Comparison of ENCODE assay signal across 12 cellular contexts in the genomic region with DNA sequence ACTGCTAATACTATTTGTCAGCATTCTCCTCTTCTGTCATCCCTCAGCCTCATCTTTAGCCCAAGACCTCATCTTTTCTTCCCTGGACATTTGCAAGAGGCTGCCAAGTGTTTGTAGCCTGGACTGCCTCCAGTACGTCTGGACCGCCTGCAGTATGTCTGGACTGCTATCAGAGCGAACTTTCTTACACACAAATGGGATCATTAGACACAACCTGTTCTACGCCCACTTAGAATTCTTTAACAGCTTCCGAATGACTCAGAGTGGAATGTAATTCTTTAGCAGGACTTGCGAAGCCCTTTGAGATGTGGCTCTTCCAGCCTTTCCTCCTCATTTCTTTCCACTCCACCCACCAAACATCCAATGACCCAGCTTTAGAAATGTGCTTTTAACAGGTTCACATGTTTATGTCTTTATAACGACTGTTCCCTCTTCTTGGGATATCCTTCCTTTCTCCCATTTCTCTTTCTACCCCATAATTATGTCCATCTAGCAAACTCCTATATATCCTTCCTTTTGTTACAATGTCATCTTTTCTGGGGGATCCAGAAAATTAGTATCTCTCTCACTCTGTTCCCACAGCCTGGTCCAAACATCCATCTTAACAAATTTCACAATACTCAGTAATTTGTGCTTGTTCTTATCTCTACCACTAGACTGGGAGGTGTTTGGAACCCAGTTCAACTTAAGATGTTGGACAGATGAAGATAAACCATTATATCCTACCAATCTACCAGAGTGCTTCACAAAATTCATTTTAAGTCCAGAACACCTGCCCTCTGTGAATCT.
DNase-seq lines count a peak whose midpoint lies in the region; FAIRE-seq and TF ChIP-seq lines count a peak whose summit lies in the region.
"Had no signal": no experiment of that assay in that cellular context is flagged by ENCODE, and none has a peak within 500 bp of the region (broad histone marks: within the 10 kb centered on the region; RNA-seq: fewer than 3 reads in every experiment).

No MANE protein-coding gene starts in this region.

- no peaks in the 10 kb centered on the region for H3K9me3 Mint-ChIP-seq in brain
- H3K9me3 Mint-ChIP-seq: central memory CD8-positive, alpha-beta T cell had no signal

- TF ChIP-seq CTCF in brain (conservative IDR thresholded peaks at IDR 0.05) = no peak
- TF ChIP-seq CTCF in testis (IDR thresholded peaks at IDR 0.05) = no peak

- DNase-seq in HT-29 (ENCODE audit: low spot score) (peak; percentile 30), kidney glomerular epithelial cell (lab: John Stamatoyannopoulos, UW) (peak; percentile 31), testis (peak; percentile 52), activated gamma-delta T cell (lab: John Stamatoyannopoulos, UW) (no peak), Kasumi-1 (lab: John Stamatoyannopoulos, UW) (no peak), GM12891 (ENCODE audit: insufficient read length, low spot score) (no peak)
- DNase-seq: activated CD4-positive, alpha-beta T cell treated with anti-CD3 and anti-CD28 coated beads for 1 hour; H7; NCI-H69 had no signal

- H3K4me1 Mint-ChIP-seq in brain = peaks cover 33% of the 10 kb centered on the region

- H3K4me1 ChIP-seq in testis = peaks cover 3% of the 10 kb centered on the region

- peak overlapping the region in 1 of 5 experiments; percentile 11 for H3K4me3 Mint-ChIP-seq in brain
- H3K4me3 Mint-ChIP-seq: central memory CD8-positive, alpha-beta T cell had no signal

- 62 to 73% methylated on average over 7 of the region's 7 CpGs for WGBS in testis, 2 donors

- TF ChIP-seq POLR2A in testis (IDR thresholded peaks at IDR 0.05) (no peak), GM12891 (IDR thresholded peaks at IDR 0.05; ENCODE audit: low read depth, low read length) (no peak)

- H3K27ac Mint-ChIP-seq in brain = peak overlapping the region in 4 of 5 experiments; percentile 22 to 66 (median 52)

- no peaks in the 10 kb centered on the region for H3K27me3 ChIP-seq in testis

- no peaks in the 10 kb centered on the region for H3K36me3 ChIP-seq in testis (ENCODE audit: low read depth, missing control alignments)

- H3K27ac ChIP-seq in testis = peak overlapping the region in 1 of 2 donors; percentile 54

- H3K27me3 Mint-ChIP-seq in brain = no peaks in the 10 kb centered on the region
- H3K27me3 Mint-ChIP-seq: central memory CD8-positive, alpha-beta T cell had no signal

- no peak for FAIRE-seq in GM12891 (lab: Jason Lieb, UNC)
- FAIRE-seq: keratinocyte had no signal

- H3K36me3 Mint-ChIP-seq in brain = peaks cover 4% of the 10 kb centered on the region

- H3K4me3 ChIP-seq in testis = no peak overlapping the region

- no peaks in the 10 kb centered on the region for H3K9me3 ChIP-seq in testis

- intact Hi-C loops in testis (cut with DNase I; ENCODE audit: low total_unique reads) = no loop called here

TF ChIP-seq in GM12891, 5 proteins besides CTCF, POLR2A, EP300 and RAD21:
- TF ChIP-seq POLR2AphosphoS5 (IDR thresholded peaks at IDR 0.05; ENCODE audit: low read depth, low read length) = no peak
- TF ChIP-seq PAX5 (IDR thresholded peaks at IDR 0.05; ENCODE audit: insufficient read depth, low read length, severe bottlenecking) = no peak
- TF ChIP-seq SPI1 (IDR thresholded peaks at IDR 0.05; ENCODE audit: low read depth, low read length) = no peak
- no peak for TF ChIP-seq POU2F2 (IDR thresholded peaks at IDR 0.05; ENCODE audit: low read depth, low read length)
- TF ChIP-seq TAF1 (IDR thresholded peaks at IDR 0.05; ENCODE audit: low read depth, low read length) = no peak

Comparison
In these comparisons a context has a peak if more than half of its experiments do, and no peak if none do; other contexts are left out.
1. DNase-seq: peak in HT-29 (single experiment), kidney glomerular epithelial cell (single experiment) and testis (single experiment); none in activated gamma-delta T cell (single experiment), Kasumi-1 (0 of 2) and GM12891 (single experiment).